8 cellular contexts compared by ENCODE assay signal in genomic region chr1:155688318-155689121, GRCh38. TPM values are rescaled to one million over a fixed set of nuclear protein-coding genes. Genes with fewer than 3 reads are reported as not detected.
DNase-seq lines count a peak whose midpoint lies in the region; ATAC-seq and TF ChIP-seq lines count a peak whose summit lies in the region.

Gene DAP3 (plus strand): TSS chr1:155689091. CDS start chr1:155709780, 20,689 bp downstream.
Gene YY1AP1 (minus strand): TSS chr1:155688774. CDS start chr1:155680436, 8,338 bp downstream.

- H3K4me2 ChIP-seq in PC-9 = peak within 1 kb of the TSS; percentile 85

- no peak for TF ChIP-seq CTCF in PC-9 (conservative IDR thresholded peaks at IDR 0.05)

- peaks cover 21% of the 10 kb centered on the region for H3K36me3 ChIP-seq in PC-9 (ENCODE audit: low read depth)

- H3K9me2 ChIP-seq in PC-9 (ENCODE audit: insufficient read depth) = no peaks in the 10 kb centered on the region

- H3K79me2 ChIP-seq in PC-9 (ENCODE audit: low read depth) = peaks cover 89% of the 10 kb centered on the region

- peaks cover 8% of the 10 kb centered on the region; the same call in 1 of the 2 replicates for H3K9me3 ChIP-seq in PC-9 (ENCODE audit: insufficient read depth, low read depth)

- H2AFZ ChIP-seq in PC-9 = peak within 1 kb of the TSS; percentile 79

- H3K27me3 ChIP-seq in PC-9 (ENCODE audit: insufficient read depth, low read depth) = no peaks in the 10 kb centered on the region

- peak within 1 kb of the TSS; percentile 92 for H3K4me3 ChIP-seq in Jurkat, Clone E6-1 (ENCODE audit: low read length)
- peak within 1 kb of the TSS; percentile 88 for H3K4me3 ChIP-seq in PC-9

- peak within 1 kb of the TSS; percentile 94 for H3K27ac ChIP-seq in PC-9
- peak within 1 kb of the TSS; percentile 88 for H3K27ac ChIP-seq in epithelial cell of prostate

- BruUV-seq in PC-9 (replicated peaks; lab: Mats Ljungman, UMichigan) = no TSS peak

- H3F3A ChIP-seq in PC-9 (ENCODE audit: insufficient read depth, low read depth) = peaks cover 8% of the 10 kb centered on the region

- POLR2A ChIA-PET in PC-9 (lab: Charles Lee; ENCODE audit: unreplicated experiment) = interaction anchor here (0.7 kb wide), 1 partner anchor 14 kb away, joined by 3 read pairs; no protein-coding TSS in a partner anchor

- ATAC-seq in GM21619 (IDR thresholded peaks at IDR 0.05; ENCODE audit: unreplicated experiment) = peak; percentile 73

- H4K20me1 ChIP-seq in PC-9 (ENCODE audit: insufficient read depth) = peaks cover 41% of the 10 kb centered on the region

- intact Hi-C loops in PC-9 (cut with micrococcal nuclease; ENCODE audit: unreplicated experiment) = loop anchor here (2.0 kb wide), 1 partner anchor 36 kb away; no protein-coding TSS in a partner anchor

- peaks cover 16% of the 10 kb centered on the region for H3K4me1 ChIP-seq in PC-9 (replicated peaks; ENCODE audit: insufficient read depth)

- CTCF ChIA-PET in PC-9 (lab: Charles Lee) = no interaction called here

- DNase-seq in DMS153 (lab: John Stamatoyannopoulos, UW) = peak; percentile 85
- peak; percentile 85 for DNase-seq in Jurkat, Clone E6-1 (ENCODE audit: low read depth, low spot score)
- DNase-seq in PC-9 = peak; percentile 65 to 91
- DNase-seq in activated T-cell treated with anti-CD3 and anti-CD28 coated beads for 48 hours (ENCODE audit: low read depth) = peak; percentile 87
- DNase-seq in epithelial cell of prostate (ENCODE audit: low read depth, low spot score) = peak; percentile 44
- DNase-seq in mucosa of gallbladder (ENCODE audit: low spot score) = peak; percentile 91
- DNase-seq in stimulated activated CD8-positive, alpha-beta memory T cell treated with anti-CD3 and anti-CD28 coated beads, Interleukin-4, amount 100 ng/mL, for 1 hour (ENCODE audit: low read depth in 2 of 2, low spot score in 1 of 2) = peak; percentile 76 to 86

RNA-seq across cellular contexts. Expression of gene DAP3, which starts in this region (rescaled TPM):
- polyA plus RNA-seq in Jurkat, Clone E6-1 (2012; ENCODE audit: insufficient read depth, insufficient read length) = 302 TPM
- total RNA-seq in PC-9 (2021) (111 and 112 TPM in 2 replicates), mucosa of gallbladder (81.5 TPM)

RNA-seq across cellular contexts. Expression of gene YY1AP1, which starts in this region (rescaled TPM):
- 48.2 TPM for polyA plus RNA-seq in Jurkat, Clone E6-1 (2012; ENCODE audit: insufficient read depth, insufficient read length)
- total RNA-seq in PC-9 (2021) = 38.3 and 40.6 TPM in 2 replicates
- 54.9 TPM for total RNA-seq in mucosa of gallbladder

Comparison
In these comparisons a context has a peak if more than half of its experiments do, and no peak if none do; other contexts are left out.
1. Peak in every context shown above with its lines: DNase-seq, ATAC-seq, H3K4me3 ChIP-seq and H3K27ac ChIP-seq.